ENCODE assay signal across 8 cellular contexts in genomic region chr1:27598902-27599528, GRCh38. TPM values are rescaled to one million over a fixed set of nuclear protein-coding genes. Genes with fewer than 3 reads are reported as not detected.
DNase-seq lines count a peak whose midpoint lies in the region; ATAC-seq and TF ChIP-seq lines count a peak whose summit lies in the region.

No MANE protein-coding gene starts in this region.

- peak overlapping the region; percentile 21 for H3K4me3 Mint-ChIP-seq in activated T-helper 1 cell treated with anti-CD3 and anti-CD28 coated beads, Interleukin-12 subunit alpha, Interleukin-12 subunit beta, Interleukin-2, Interleukin-4 antibody, amounts not matched to agents 30 ng/mL and 10 ng/mL and 1 ng/mL, durations not matched to agents 14 hours and 24 hours and 36 hours

- intact Hi-C loops in activated T-helper 1 cell treated with anti-CD3 and anti-CD28 coated beads, Interleukin-12 subunit alpha, Interleukin-12 subunit beta, Interleukin-2, Interleukin-4 antibody, amounts not matched to agents 30 ng/mL and 10 ng/mL and 1 ng/mL, durations not matched to agents 14 hours and 24 hours and 36 hours (cut with micrococcal nuclease) = no loop called here
- intact Hi-C loops in head of caudate nucleus (cut with DNase I) = loop anchor here (5.0 kb wide), 1 partner anchor 187 kb away; no protein-coding TSS in a partner anchor

- CTCF ChIA-PET in BJ (lab: Yijun Ruan, JAX) = interaction anchor here (0.7 to 2.7 kb wide), 6 partner anchors 8 to 298 kb away, joined by 3 to 11 read pairs (median 4); no protein-coding TSS in a partner anchor

- peaks cover 5% of the 10 kb centered on the region for H3K36me3 ChIP-seq in BJ (ENCODE audit: control insufficient read depth, insufficient read depth, low read length)

- no peak for DNase-seq in BJ (ENCODE audit: low read depth)
- DNase-seq in MV-4-11 (lab: John Stamatoyannopoulos, UW) = peak; percentile 44
- no peak for DNase-seq in activated T-helper 1 cell treated with anti-CD3 and anti-CD28 coated beads, Interleukin-12 subunit alpha, Interleukin-12 subunit beta, Interleukin-2, Interleukin-4 antibody, amounts not matched to agents 30 ng/mL and 10 ng/mL and 1 ng/mL, durations not matched to agents 14 hours and 24 hours and 36 hours (ENCODE audit: low spot score)
- DNase-seq in head of caudate nucleus = peak in 39 of 42 donors; percentile 26 to 93 (median 65)
- DNase-seq in renal cortical epithelial cell (ENCODE audit: low read depth) = peak; percentile 52

- no peaks in the 10 kb centered on the region for H3K27me3 Mint-ChIP-seq in activated T-helper 1 cell treated with anti-CD3 and anti-CD28 coated beads, Interleukin-12 subunit alpha, Interleukin-12 subunit beta, Interleukin-2, Interleukin-4 antibody, amounts not matched to agents 30 ng/mL and 10 ng/mL and 1 ng/mL, durations not matched to agents 14 hours and 24 hours and 36 hours (ENCODE audit: insufficient read depth)

- H3K36me3 Mint-ChIP-seq in activated T-helper 1 cell treated with anti-CD3 and anti-CD28 coated beads, Interleukin-12 subunit alpha, Interleukin-12 subunit beta, Interleukin-2, Interleukin-4 antibody, amounts not matched to agents 30 ng/mL and 10 ng/mL and 1 ng/mL, durations not matched to agents 14 hours and 24 hours and 36 hours (ENCODE audit: low read depth) = peaks cover 3% of the 10 kb centered on the region

- H3K27ac Mint-ChIP-seq in activated T-helper 1 cell treated with anti-CD3 and anti-CD28 coated beads, Interleukin-12 subunit alpha, Interleukin-12 subunit beta, Interleukin-2, Interleukin-4 antibody, amounts not matched to agents 30 ng/mL and 10 ng/mL and 1 ng/mL, durations not matched to agents 14 hours and 24 hours and 36 hours = peak overlapping the region; percentile 54

- no peaks in the 10 kb centered on the region for H3K9me3 Mint-ChIP-seq in activated T-helper 1 cell treated with anti-CD3 and anti-CD28 coated beads, Interleukin-12 subunit alpha, Interleukin-12 subunit beta, Interleukin-2, Interleukin-4 antibody, amounts not matched to agents 30 ng/mL and 10 ng/mL and 1 ng/mL, durations not matched to agents 14 hours and 24 hours and 36 hours

- ATAC-seq in GM19035 (IDR thresholded peaks at IDR 0.05; ENCODE audit: unreplicated experiment) (no peak), HG03378 (IDR thresholded peaks at IDR 0.05; ENCODE audit: unreplicated experiment) (no peak), GM21360 (IDR thresholded peaks at IDR 0.05; ENCODE audit: unreplicated experiment) (no peak)

- POLR2A ChIA-PET in BJ (lab: Charles Lee) = no interaction called here

- H3K27me3 ChIP-seq in BJ (ENCODE audit: control insufficient read depth, insufficient read depth, low read length) = no peaks in the 10 kb centered on the region

- H3K4me3 ChIP-seq in BJ (ENCODE audit: low read depth, low read length) = 0 out of 2 replicates have a peak overlapping the region, but pooled peaks have one; percentile 3

- TF ChIP-seq CTCF in BJ (IDR thresholded peaks at IDR 0.05; ENCODE audit: insufficient read depth, low read depth, low read length) = no peak

- peaks cover 31% of the 10 kb centered on the region for H3K4me1 Mint-ChIP-seq in activated T-helper 1 cell treated with anti-CD3 and anti-CD28 coated beads, Interleukin-12 subunit alpha, Interleukin-12 subunit beta, Interleukin-2, Interleukin-4 antibody, amounts not matched to agents 30 ng/mL and 10 ng/mL and 1 ng/mL, durations not matched to agents 14 hours and 24 hours and 36 hours (ENCODE audit: low read depth)

RNA-seq across cellular contexts. Expression of gene AHDC1, which starts 4.9 kb away (rescaled TPM):
- 3.5 and 4.1 TPM in 2 replicates for polyA plus RNA-seq in BJ (2011; rRNA removed)
- 4.4 and 5.2 TPM in 2 replicates for polyA minus RNA-seq in BJ (2011; rRNA and poly(A)+ RNA removed)
- total RNA-seq in activated T-helper 1 cell treated with anti-CD3 and anti-CD28 coated beads, Interleukin-12 subunit alpha, Interleukin-12 subunit beta, Interleukin-2, Interleukin-4 antibody, amounts not matched to agents 30 ng/mL and 10 ng/mL and 1 ng/mL, durations not matched to agents 14 hours and 24 hours and 36 hours = 33.7 and 33.9 TPM in 2 replicates
- 2.6 and 15.4 TPM in 2 replicates for total RNA-seq in renal cortical epithelial cell

RNA-seq across cellular contexts. Expression of gene FGR, which starts 36.0 kb away (rescaled TPM):
- not detected in 2 replicates for polyA plus RNA-seq in BJ (2011; rRNA removed)
- polyA minus RNA-seq in BJ (2011; rRNA and poly(A)+ RNA removed) = 0.21 TPM in 1 of 2 replicates, not detected in the other
- 0.21 and 0.27 TPM in 2 replicates for total RNA-seq in activated T-helper 1 cell treated with anti-CD3 and anti-CD28 coated beads, Interleukin-12 subunit alpha, Interleukin-12 subunit beta, Interleukin-2, Interleukin-4 antibody, amounts not matched to agents 30 ng/mL and 10 ng/mL and 1 ng/mL, durations not matched to agents 14 hours and 24 hours and 36 hours
- total RNA-seq in renal cortical epithelial cell = 0.10 TPM in 1 of 2 replicates, not detected in the other

Comparison
In these comparisons a context has a peak if more than half of its experiments do, and no peak if none do; other contexts are left out.
1. DNase-seq: peak in MV-4-11 (single experiment), head of caudate nucleus (39 of 42) and renal cortical epithelial cell (single experiment); none in BJ (single experiment) and activated T-helper 1 cell treated with anti-CD3 and anti-CD28 coated beads, Interleukin-12 subunit alpha, Interleukin-12 subunit beta, Interleukin-2, Interleukin-4 antibody, amounts not matched to agents 30 ng/mL and 10 ng/mL and 1 ng/mL, durations not matched to agents 14 hours and 24 hours and 36 hours (single experiment).